In genomic region chr9:75083188-75083976, GRCh38 we compare ENCODE assay signal across 8 cellular contexts. TPM values are rescaled to one million over a fixed set of nuclear protein-coding genes. Genes with fewer than 3 reads are reported as not detected.
DNase-seq lines count a peak whose midpoint lies in the region; ATAC-seq, FAIRE-seq and TF ChIP-seq lines count a peak whose summit lies in the region.

No MANE protein-coding gene starts in this region.

- peak; percentile 24 to 33 for TF ChIP-seq RAD21 in H1 (IDR thresholded peaks at IDR 0.05 in 1 of 2, conservative IDR thresholded peaks at IDR 0.05 in 1 of 2; ENCODE audit: low read depth in 2 of 2, low read length in 2 of 2)

- WGBS in H1 (ENCODE audit: extremely low coverage in 1 of 2, insufficient coverage in 1 of 2, insufficient read length in 1 of 2, insufficient replicate concordance in 2 of 2, low coverage in 1 of 2, low lambda C conversion rate in 2 of 2, missing lambda C conversion rate in 1 of 2), 2 experiments = 48% methylated on average over 12 of the region's 12 CpGs; no CpG with 5 or more reads in 1 of the 2 experiments

- H3K27me3 Mint-ChIP-seq in CD4-positive, alpha-beta T cell = no peaks in the 10 kb centered on the region

- FAIRE-seq in H1 (lab: Jason Lieb, UNC) = no peak

- H3K27ac ChIP-seq in CD4-positive, alpha-beta T cell (ENCODE audit: low read depth, low read length) = no peak overlapping the region
- H3K27ac ChIP-seq in Peyer's patch (peak overlapping the region in 1 of 4 donors; percentile 11), H1 (ENCODE audit: low read depth, low read length) (no peak overlapping the region)

- no peak overlapping the region for H2AFZ ChIP-seq in H1 (ENCODE audit: low read length)

- H4K20me1 ChIP-seq in H1 (replicated peaks in 1 of 2; ENCODE audit: control insufficient read depth in 1 of 2, insufficient read depth in 2 of 2, low read length in 2 of 2) = no peaks in the 10 kb centered on the region

- intact Hi-C loops in CD4-positive, alpha-beta T cell (cut with DNase I, micrococcal nuclease) = loop anchor here in 1 of 2 experiments (10.0 kb wide), 2 partner anchors 811 to 1311 kb away; partner anchors contain the start of genes PCSK5 and RFK

- H3K27me3 ChIP-seq in CD4-positive, alpha-beta T cell (ENCODE audit: control insufficient read depth, insufficient read depth, low read length) = no peaks in the 10 kb centered on the region
- H3K27me3 ChIP-seq in Peyer's patch (no peaks in the 10 kb centered on the region), H1 (replicated peaks in 1 of 4; ENCODE audit: control insufficient read depth in 3 of 4, extremely low read depth in 1 of 4, insufficient read depth in 3 of 4, low read length in 3 of 4) (no peaks in the 10 kb centered on the region), mucosa of stomach (ENCODE audit: control insufficient read depth, insufficient read depth, low read length) (no peaks in the 10 kb centered on the region)

- H3K79me1 ChIP-seq in H1 (ENCODE audit: low read depth, low read length) = no peaks in the 10 kb centered on the region

- no peak overlapping the region for H3K4ac ChIP-seq in H1 (replicated peaks; ENCODE audit: insufficient read length, low read depth, low read length)

- H3K9ac ChIP-seq in H1 (replicated peaks in 1 of 4; ENCODE audit: extremely low read depth in 1 of 4, low read depth in 3 of 4, low read length in 3 of 4) (no peak overlapping the region), mucosa of stomach (ENCODE audit: low read length) (peak overlapping the region; percentile 56)

- H3K56ac ChIP-seq in H1 (replicated peaks; ENCODE audit: insufficient read length, low read depth, low read length) = no peak overlapping the region

- no peak overlapping the region for H2AK5ac ChIP-seq in H1 (ENCODE audit: low read depth, low read length)

- POLR2A ChIA-PET in CD4-positive, alpha-beta T cell (lab: Charles Lee) = interaction anchor here (1.3 kb wide), 1 partner anchor 55 kb away, joined by 4 read pairs; no protein-coding TSS in a partner anchor
- POLR2A ChIA-PET in H1 (lab: Charles Lee; ENCODE audit: partially characterized antibody) = interaction anchor here (1.8 kb wide), 1 partner anchor 9 kb away, joined by 6 read pairs; no protein-coding TSS in a partner anchor

- H3K4me1 ChIP-seq in Peyer's patch = peaks cover 0 to 19% (median 2%) of the 10 kb centered on the region in 4 donors
- H3K4me1 ChIP-seq in H1 (replicated peaks in 1 of 4; ENCODE audit: control insufficient read depth in 3 of 4, insufficient read depth in 4 of 4, low read length in 3 of 4) = peaks cover 0 to 9% (median 4%) of the 10 kb centered on the region in 4 experiments; a peak in 3 of 7 replicates
- H3K4me1 ChIP-seq in mucosa of stomach (ENCODE audit: control insufficient read depth, insufficient read depth, low read length) = peaks cover 31% of the 10 kb centered on the region

- TF ChIP-seq CTCF in CD4-positive, alpha-beta T cell (IDR thresholded peaks at IDR 0.05) = no peak
- peak in 2 of 6 experiments; percentile 22 to 38 for TF ChIP-seq CTCF in Peyer's patch (IDR thresholded peaks at IDR 0.05)
- peak in 2 of 3 experiments; percentile 21 to 39; a peak in 2 of 4 replicates for TF ChIP-seq CTCF in H1 (IDR thresholded peaks at IDR 0.05; ENCODE audit: control extremely low read depth in 1 of 3, insufficient read depth in 1 of 3, low read depth in 1 of 3, low read length in 3 of 3)

- peak in 5 of 10 experiments; percentile 12 to 40 (median 16) for DNase-seq in CD4-positive, alpha-beta T cell
- DNase-seq in Peyer's patch (peak in 2 of 3 donors; percentile 64 to 72), H1 (ENCODE audit: low read depth in 1 of 2, low spot score in 2 of 2) (peak in 1 of 2 experiments; percentile 55), dermis blood vessel endothelial cell (no peak), occipital lobe (lab: John Stamatoyannopoulos, UW) (no peak)

- no peak for TF ChIP-seq EP300 in H1 (IDR thresholded peaks at IDR 0.05; ENCODE audit: borderline replicate concordance in 1 of 2, low read depth in 2 of 2, low read length in 2 of 2)

- peak overlapping the region; percentile 88 for H3K27ac Mint-ChIP-seq in CD4-positive, alpha-beta T cell

- peak; percentile 27 for ATAC-seq in CD4-positive, alpha-beta T cell (ENCODE audit: poor library complexity)
- no peak for ATAC-seq in GM19463 (IDR thresholded peaks at IDR 0.05; ENCODE audit: unreplicated experiment)
- no peak for ATAC-seq in HG03039 (IDR thresholded peaks at IDR 0.05; ENCODE audit: unreplicated experiment)

- H3K9me3 Mint-ChIP-seq in CD4-positive, alpha-beta T cell = no peaks in the 10 kb centered on the region

- H2BK120ac ChIP-seq in H1 (replicated peaks; ENCODE audit: low read depth, low read length) = no peak overlapping the region

- no peak overlapping the region for H3K14ac ChIP-seq in H1 (ENCODE audit: insufficient read length)

- H3K23ac ChIP-seq in H1 (ENCODE audit: insufficient read length) = no peak overlapping the region

- peak overlapping the region; percentile 71 for H3K4me3 Mint-ChIP-seq in CD4-positive, alpha-beta T cell

- CTCF ChIA-PET in CD4-positive, alpha-beta T cell (lab: Charles Lee) = no interaction called here
- CTCF ChIA-PET in H1 (lab: Charles Lee; ENCODE audit: partially characterized antibody) = interaction anchor here (0.8 to 1.7 kb wide), 8 partner anchors 8 to 311 kb away, joined by 3 to 5 read pairs (median 4); partner anchors contain the start of gene TRPM6

- H3K18ac ChIP-seq in H1 (ENCODE audit: extremely low read depth, low read length) = no peak overlapping the region

- no peak overlapping the region for H2BK5ac ChIP-seq in H1 (ENCODE audit: low read depth, low read length)

- H3K23me2 ChIP-seq in H1 (ENCODE audit: low read depth, low read length) = no peaks in the 10 kb centered on the region; the same call in 1 of the 2 replicates

- H4K5ac ChIP-seq in H1 (ENCODE audit: insufficient read length, low read depth, low read length) = no peak overlapping the region

- no peak overlapping the region for H4K8ac ChIP-seq in H1 (ENCODE audit: extremely low read depth, insufficient read depth, low read length)

- H3K79me2 ChIP-seq in H1 (ENCODE audit: control insufficient read depth in 1 of 2, insufficient read depth in 2 of 2, low read length in 2 of 2) = no peaks in the 10 kb centered on the region

- peak overlapping the region; percentile 18 to 33; a peak in 2 of 4 replicates for H3K4me2 ChIP-seq in H1 (ENCODE audit: insufficient read depth in 1 of 2, low read depth in 2 of 2, low read length in 2 of 2)

- peaks cover 61% of the 10 kb centered on the region for H3K4me1 Mint-ChIP-seq in CD4-positive, alpha-beta T cell (ENCODE audit: low read depth)

- TF ChIP-seq POLR2A in Peyer's patch (IDR thresholded peaks at IDR 0.05) = no peak
- no peak for TF ChIP-seq POLR2A in H1 (IDR thresholded peaks at IDR 0.05; ENCODE audit: control extremely low read depth in 1 of 2, low read depth in 2 of 2, low read length in 2 of 2)

- H2BK15ac ChIP-seq in H1 (ENCODE audit: low read length) = no peak overlapping the region

- no peak overlapping the region for H2BK12ac ChIP-seq in H1 (ENCODE audit: low read depth, low read length)

- H3K4me3 ChIP-seq in Peyer's patch (no peak overlapping the region), H1 (ENCODE audit: extremely low read depth in 1 of 4, insufficient read depth in 2 of 4, low read depth in 3 of 4, low read length in 4 of 4) (no peak overlapping the region), mucosa of stomach (ENCODE audit: low read length) (peak overlapping the region; percentile 18)

- no peak overlapping the region for H4K91ac ChIP-seq in H1 (replicated peaks; ENCODE audit: insufficient read length, low read length)

- H3K36me3 ChIP-seq in Peyer's patch = peaks cover 0 to 22% (median 0%) of the 10 kb centered on the region in 3 donors
- peaks cover 0 to 4% (median 0%) of the 10 kb centered on the region in 4 experiments; a peak in 1 of 8 replicates for H3K36me3 ChIP-seq in H1 (ENCODE audit: control insufficient read depth in 2 of 4, insufficient read depth in 4 of 4, low read length in 3 of 4)
- no peaks in the 10 kb centered on the region for H3K36me3 ChIP-seq in mucosa of stomach (ENCODE audit: control insufficient read depth, insufficient read depth, low read length)

- H3K36me3 Mint-ChIP-seq in CD4-positive, alpha-beta T cell (ENCODE audit: low read depth) = peaks cover 55% of the 10 kb centered on the region

- H3K9me3 ChIP-seq in CD4-positive, alpha-beta T cell (ENCODE audit: control insufficient read depth, low read length) = no peaks in the 10 kb centered on the region
- no peaks in the 10 kb centered on the region for H3K9me3 ChIP-seq in Peyer's patch
- H3K9me3 ChIP-seq in H1 (ENCODE audit: insufficient read depth in 2 of 2, low read depth in 1 of 2, low read length in 1 of 2) = no peaks in the 10 kb centered on the region
- H3K9me3 ChIP-seq in mucosa of stomach (ENCODE audit: control insufficient read depth, low read length) = no peaks in the 10 kb centered on the region

- no peak overlapping the region for H2BK20ac ChIP-seq in H1 (ENCODE audit: low read length)

RNA-seq across cellular contexts. Expression of gene NMRK1, which starts 4.6 kb away (rescaled TPM):
- 10 to 100 TPM; 45.3 to 46.5 TPM for total RNA-seq in CD4-positive, alpha-beta T cell
- 10 to 100 TPM; 14.9 to 36.8 (median 26.5) TPM for total RNA-seq in Peyer's patch
- 8.1 and 9.1 TPM in 2 replicates for total RNA-seq in H1 (2021; fragmentation: NEBNext Ultra II Directional; extraction: Animal tissue kit (Norgen Biotek cat#: 25700))
- 3.5 and 5.8 TPM in 2 replicates for polyA plus RNA-seq in H1 (2011; rRNA removed)
- 8.0 TPM for polyA plus RNA-seq in H1 (2011; cell fraction: cytosol; rRNA removed)
- 5.4 TPM for polyA plus RNA-seq in H1 (2011; cell fraction: nucleus; rRNA removed)
- 6.3 to 11.2 TPM (median 7.8 TPM) in 4 replicates for polyA plus RNA-seq in H1 (2012, experiment 1 of 2)
- 2.0 TPM for polyA plus RNA-seq in H1 (2012, experiment 2 of 2)
- 7.4 TPM for polyA plus RNA-seq in H1 (2013, experiment 1 of 2)
- polyA plus RNA-seq in H1 (2013, experiment 2 of 2) = 7.7 TPM
- polyA minus RNA-seq in H1 (2011; rRNA and poly(A)+ RNA removed) = 2.9 and 3.4 TPM in 2 replicates
- polyA minus RNA-seq in H1 (2011; cell fraction: cytosol; rRNA and poly(A)+ RNA removed) = 1.8 TPM
- 8.4 TPM for polyA minus RNA-seq in H1 (2011; cell fraction: nucleus; rRNA and poly(A)+ RNA removed)
- 36.9 and 43.7 TPM in 2 replicates for total RNA-seq in dermis blood vessel endothelial cell
- total RNA-seq in occipital lobe = 10.3 TPM

RNA-seq across cellular contexts. Expression of gene OSTF1, which starts 4.9 kb away (rescaled TPM):
- 10 to 100 TPM; 31.3 to 32.8 TPM for total RNA-seq in CD4-positive, alpha-beta T cell
- total RNA-seq in Peyer's patch (10 to 100 TPM; 21.6 to 44.6 (median 32.9) TPM), dermis blood vessel endothelial cell (115 and 126 TPM in 2 replicates), occipital lobe (20.1 TPM)
- total RNA-seq in H1 (2021; fragmentation: NEBNext Ultra II Directional; extraction: Animal tissue kit (Norgen Biotek cat#: 25700)) = 18.6 and 18.9 TPM in 2 replicates
- 3.0 and 5.0 TPM in 2 replicates for polyA plus RNA-seq in H1 (2011; rRNA removed)
- 5.2 TPM for polyA plus RNA-seq in H1 (2011; cell fraction: cytosol; rRNA removed)
- polyA plus RNA-seq in H1 (2011; cell fraction: nucleus; rRNA removed) = 1.6 TPM
- 12.7 to 20.2 TPM (median 14.0 TPM) in 4 replicates for polyA plus RNA-seq in H1 (2012, experiment 1 of 2)
- polyA plus RNA-seq in H1 (2012, experiment 2 of 2) = 5.3 TPM
- 10.6 TPM for polyA plus RNA-seq in H1 (2013, experiment 1 of 2)
- 10.6 TPM for polyA plus RNA-seq in H1 (2013, experiment 2 of 2)
- 10.8 and 11.0 TPM in 2 replicates for polyA minus RNA-seq in H1 (2011; rRNA and poly(A)+ RNA removed)
- 6.9 TPM for polyA minus RNA-seq in H1 (2011; cell fraction: cytosol; rRNA and poly(A)+ RNA removed)
- 6.9 TPM for polyA minus RNA-seq in H1 (2011; cell fraction: nucleus; rRNA and poly(A)+ RNA removed)

RNA-seq across cellular contexts. Expression of gene CARNMT1, which starts 55.3 kb away (rescaled TPM):
- total RNA-seq in CD4-positive, alpha-beta T cell = 10 to 100 TPM; 25.2 to 25.3 TPM
- total RNA-seq in Peyer's patch = 10 to 100 TPM; 23.5 to 55.3 (median 26.7) TPM
- total RNA-seq in H1 (2021; fragmentation: NEBNext Ultra II Directional; extraction: Animal tissue kit (Norgen Biotek cat#: 25700)) = 38.1 and 44.1 TPM in 2 replicates
- polyA plus RNA-seq in H1 (2011; rRNA removed) = 5.1 and 9.1 TPM in 2 replicates
- polyA plus RNA-seq in H1 (2011; cell fraction: cytosol; rRNA removed) = 11.3 TPM
- polyA plus RNA-seq in H1 (2011; cell fraction: nucleus; rRNA removed) = 7.5 TPM
- polyA plus RNA-seq in H1 (2012, experiment 1 of 2) = 5.7 to 14.7 TPM (median 6.9 TPM) in 4 replicates
- polyA plus RNA-seq in H1 (2012, experiment 2 of 2) = 1.7 TPM
- 17.0 TPM for polyA plus RNA-seq in H1 (2013, experiment 1 of 2)
- 16.3 TPM for polyA plus RNA-seq in H1 (2013, experiment 2 of 2)
- 7.9 and 9.4 TPM in 2 replicates for polyA minus RNA-seq in H1 (2011; rRNA and poly(A)+ RNA removed)
- 12.3 TPM for polyA minus RNA-seq in H1 (2011; cell fraction: cytosol; rRNA and poly(A)+ RNA removed)
- 23.1 TPM for polyA minus RNA-seq in H1 (2011; cell fraction: nucleus; rRNA and poly(A)+ RNA removed)
- total RNA-seq in dermis blood vessel endothelial cell = 22.0 and 35.6 TPM in 2 replicates
- 76.3 TPM for total RNA-seq in occipital lobe

Comparison
In these comparisons a context has a peak if more than half of its experiments do, and no peak if none do; other contexts are left out.
1. DNase-seq: peak in Peyer's patch (2 of 3); none in dermis blood vessel endothelial cell (single experiment) and occipital lobe (single experiment).